ENCODE assay signal across 8 cellular contexts in genomic region chr2:215664847-215665525, GRCh38.
A peak's percentile ranks its signal among the peaks of the same experiment; 100 is the strongest.
DNase-seq lines count a peak whose midpoint lies in the region; ATAC-seq and TF ChIP-seq lines count a peak whose summit lies in the region.

No MANE protein-coding gene starts in this region.

- CTCF ChIA-PET in activated naive CD4-positive, alpha-beta T cell treated with anti-CD3 and anti-CD28 coated beads, Interleukin-2, amount 10 ng/mL, durations not matched to agents 7 days and 5 days (lab: Charles Lee): no interaction called here

- H3K27me3 ChIP-seq in smooth muscle cell (ENCODE audit: low read depth) (no peaks in the 10 kb centered on the region), GM23338 (ENCODE audit: insufficient read depth) (no peaks in the 10 kb centered on the region)

- peak overlapping the region; percentile 50 for H3K9ac ChIP-seq in smooth muscle cell (ENCODE audit: low read depth)

- no peaks in the 10 kb centered on the region for H3K79me2 ChIP-seq in smooth muscle cell (ENCODE audit: low read depth)
- H3K79me2 ChIP-seq in GM23338 (replicated peaks; ENCODE audit: insufficient read depth): no peaks in the 10 kb centered on the region

- peak; percentile 84 for DNase-seq in AG09309 (ENCODE audit: low read depth)
- DNase-seq in Kasumi-1 (lab: John Stamatoyannopoulos, UW): peak; percentile 23 to 42
- DNase-seq in dermis blood vessel endothelial cell: peak; percentile 87
- DNase-seq in smooth muscle cell (lab: John Stamatoyannopoulos, UW; ENCODE audit: unreplicated experiment): no peak
- DNase-seq in activated naive CD4-positive, alpha-beta T cell treated with anti-CD3 and anti-CD28 coated beads, Interleukin-2, amount 10 ng/mL, durations not matched to agents 7 days and 5 days: no peak
- DNase-seq in GM23338 (ENCODE audit: low spot score): no peak
- DNase-seq in NCI-H1105 treated with DMSO at 0.1 percent for 48 hours (lab: John Stamatoyannopoulos, UW): no peak

- H3K9me3 ChIP-seq in smooth muscle cell (replicated peaks; ENCODE audit: low read depth): no peaks in the 10 kb centered on the region

- H3K27ac ChIP-seq in smooth muscle cell (ENCODE audit: low read depth): peak overlapping the region; percentile 97
- H3K27ac ChIP-seq in GM23338 (ENCODE audit: low read depth): no peak overlapping the region

- H4K20me1 ChIP-seq in smooth muscle cell (ENCODE audit: low read depth) (no peaks in the 10 kb centered on the region), GM23338 (replicated peaks; ENCODE audit: insufficient read depth) (no peaks in the 10 kb centered on the region)

- TF ChIP-seq CTCF in AG09309 (IDR thresholded peaks at IDR 0.05; ENCODE audit: control insufficient read depth, insufficient read depth, low read depth, low read length, missing control alignments): no peak
- TF ChIP-seq CTCF in smooth muscle cell (IDR thresholded peaks at IDR 0.05; ENCODE audit: borderline replicate concordance, insufficient read depth, poor library complexity, severe bottlenecking): no peak
- no peak for TF ChIP-seq CTCF in GM23338 (conservative IDR thresholded peaks at IDR 0.05; ENCODE audit: low read depth in 2 of 2)

- H3K36me3 Mint-ChIP-seq in activated naive CD4-positive, alpha-beta T cell treated with anti-CD3 and anti-CD28 coated beads, Interleukin-2, amount 10 ng/mL, durations not matched to agents 7 days and 5 days: no peaks in the 10 kb centered on the region
- no peaks in the 10 kb centered on the region for H3K36me3 Mint-ChIP-seq in GM23338 (ENCODE audit: low read depth)

- peaks cover 11% of the 10 kb centered on the region for H3K27me3 Mint-ChIP-seq in activated naive CD4-positive, alpha-beta T cell treated with anti-CD3 and anti-CD28 coated beads, Interleukin-2, amount 10 ng/mL, durations not matched to agents 7 days and 5 days
- no peaks in the 10 kb centered on the region for H3K27me3 Mint-ChIP-seq in GM23338 (ENCODE audit: insufficient read depth, low read depth, poor library complexity)

- H3F3A ChIP-seq in smooth muscle cell (ENCODE audit: low read depth) (peaks cover 30% of the 10 kb centered on the region), GM23338 (replicated peaks; ENCODE audit: low read depth) (no peaks in the 10 kb centered on the region)

- peak overlapping the region; percentile 46 for H3K4me2 ChIP-seq in smooth muscle cell
- H3K4me2 ChIP-seq in GM23338: no peak overlapping the region

- H3K36me3 ChIP-seq in smooth muscle cell (ENCODE audit: low read depth) (no peaks in the 10 kb centered on the region), GM23338 (ENCODE audit: insufficient read depth) (no peaks in the 10 kb centered on the region)

- no peak overlapping the region for H3K27ac Mint-ChIP-seq in activated naive CD4-positive, alpha-beta T cell treated with anti-CD3 and anti-CD28 coated beads, Interleukin-2, amount 10 ng/mL, durations not matched to agents 7 days and 5 days
- no peak overlapping the region for H3K27ac Mint-ChIP-seq in GM23338

- peak overlapping the region; percentile 6 for H2AFZ ChIP-seq in smooth muscle cell (ENCODE audit: low read depth)
- no peak overlapping the region for H2AFZ ChIP-seq in GM23338

- H3K9me3 Mint-ChIP-seq in activated naive CD4-positive, alpha-beta T cell treated with anti-CD3 and anti-CD28 coated beads, Interleukin-2, amount 10 ng/mL, durations not matched to agents 7 days and 5 days: no peaks in the 10 kb centered on the region
- no peaks in the 10 kb centered on the region for H3K9me3 Mint-ChIP-seq in GM23338

- H3K4me1 ChIP-seq in smooth muscle cell (ENCODE audit: low read depth) (peaks cover 26% of the 10 kb centered on the region), GM23338 (ENCODE audit: insufficient read depth) (no peaks in the 10 kb centered on the region)

- H3K4me3 ChIP-seq in AG09309 (ENCODE audit: control insufficient read depth, low read depth, low read length): no peak overlapping the region
- H3K4me3 ChIP-seq in smooth muscle cell: no peak overlapping the region
- H3K4me3 ChIP-seq in GM23338: no peak overlapping the region

- H3K9me2 ChIP-seq in GM23338 (ENCODE audit: insufficient read depth): no peaks in the 10 kb centered on the region

- ATAC-seq in GM19397 (IDR thresholded peaks at IDR 0.05; ENCODE audit: unreplicated experiment): peak; percentile 65
- no peak for ATAC-seq in GM23338

- 59% methylated on average over 3 of the region's 3 CpGs for WGBS in smooth muscle cell (ENCODE audit: low lambda C conversion rate)

- H3K4me1 Mint-ChIP-seq in activated naive CD4-positive, alpha-beta T cell treated with anti-CD3 and anti-CD28 coated beads, Interleukin-2, amount 10 ng/mL, durations not matched to agents 7 days and 5 days: peaks cover 7% of the 10 kb centered on the region
- H3K4me1 Mint-ChIP-seq in GM23338: no peaks in the 10 kb centered on the region

- no peak overlapping the region for H3K4me3 Mint-ChIP-seq in activated naive CD4-positive, alpha-beta T cell treated with anti-CD3 and anti-CD28 coated beads, Interleukin-2, amount 10 ng/mL, durations not matched to agents 7 days and 5 days
- no peak overlapping the region for H3K4me3 Mint-ChIP-seq in GM23338

TF ChIP-seq in GM23338, 12 proteins besides CTCF, POLR2A, EP300 and RAD21:
- no peak for TF ChIP-seq ZNF331 (CRISPR knock-in tag; IDR thresholded peaks at IDR 0.05; ENCODE audit: low read depth)
- TF ChIP-seq REST (IDR thresholded peaks at IDR 0.05; ENCODE audit: unreplicated experiment): no peak
- TF ChIP-seq ZNF114 (CRISPR knock-in tag; IDR thresholded peaks at IDR 0.05): no peak

Comparison
In these comparisons a context has a peak if more than half of its experiments do, and no peak if none do; other contexts are left out.
1. DNase-seq: peak in AG09309 (single experiment), Kasumi-1 (2 of 2) and dermis blood vessel endothelial cell (single experiment); none in smooth muscle cell (single experiment), activated naive CD4-positive, alpha-beta T cell treated with anti-CD3 and anti-CD28 coated beads, Interleukin-2, amount 10 ng/mL, durations not matched to agents 7 days and 5 days (single experiment), GM23338 (single experiment) and NCI-H1105 treated with DMSO at 0.1 percent for 48 hours (single experiment).